Comparison of ENCODE assay signal across 2 cellular contexts in genomic region chr6:17281100-17281496, GRCh38.
A peak's percentile ranks its signal among the peaks of the same experiment; 100 is the strongest.
TF ChIP-seq lines count a peak whose summit lies in the region.

Gene RBM24 (plus strand): TSS chr6:17281361. CDS start chr6:17281582, 221 bp downstream.

TF ChIP-seq in A549, 52 proteins besides CTCF, POLR2A, EP300 and RAD21 (continued from another document):
- 0 out of 3 replicates have a peak, but pooled peaks have one; percentile 37 for TF ChIP-seq BCL3 (IDR thresholded peaks at IDR 0.05)
- no peak for TF ChIP-seq TFCP2L1 (CRISPR knock-in tag; IDR thresholded peaks at IDR 0.05)

TF ChIP-seq in SK-N-SH, 30 proteins besides CTCF, POLR2A, EP300 and RAD21 (continued from another document):
- TF ChIP-seq PBX3 (IDR thresholded peaks at IDR 0.05) (no peak), MAX (IDR thresholded peaks at IDR 0.05; ENCODE audit: low read depth) (no peak), POLR2AphosphoS5 (IDR thresholded peaks at IDR 0.05; ENCODE audit: low read depth, low read length) (no peak), USF2 (IDR thresholded peaks at IDR 0.05; ENCODE audit: borderline replicate concordance, low read depth, low read length) (no peak), FOSL2 (IDR thresholded peaks at IDR 0.05; ENCODE audit: borderline replicate concordance, low read depth) (no peak), TCF12 (IDR thresholded peaks at IDR 0.05) (no peak), MEF2A (IDR thresholded peaks at IDR 0.05; ENCODE audit: borderline replicate concordance, low read depth) (no peak), GATA2 (CRISPR knock-in tag; IDR thresholded peaks at IDR 0.05) (no peak), NRF1 (IDR thresholded peaks at IDR 0.05; ENCODE audit: low read depth, low read length) (no peak), TAF1 (IDR thresholded peaks at IDR 0.05; ENCODE audit: borderline replicate concordance, low read depth, low read length) (no peak), MXI1 (IDR thresholded peaks at IDR 0.05; ENCODE audit: low read depth, low read length) (no peak), RXRA (IDR thresholded peaks at IDR 0.05; ENCODE audit: borderline replicate concordance, low read depth) (no peak), YY1 (IDR thresholded peaks at IDR 0.05; ENCODE audit: low read depth) (no peak), USF1 (IDR thresholded peaks at IDR 0.05; ENCODE audit: borderline replicate concordance, low read depth) (no peak), FOXJ3 (CRISPR knock-in tag; IDR thresholded peaks at IDR 0.05) (no peak), TEAD4 (IDR thresholded peaks at IDR 0.05; ENCODE audit: borderline replicate concordance, insufficient read depth) (no peak), REST (IDR thresholded peaks at IDR 0.05; ENCODE audit: low read depth, low read length) (no peak)
